In genomic region chr20:11766961-11767360, GRCh38 we compare ENCODE assay signal across 15 cellular contexts.
DNase-seq lines count a peak whose midpoint lies in the region; ATAC-seq and TF ChIP-seq lines count a peak whose summit lies in the region.
"Had no signal": no experiment of that assay in that cellular context is flagged by ENCODE, and none has a peak within 500 bp of the region (broad histone marks: within the 10 kb centered on the region; RNA-seq: fewer than 3 reads in every experiment).

No MANE protein-coding gene starts in this region.

- no peak overlapping the region for H3K9ac ChIP-seq in adipocyte (ENCODE audit: low read length)
- H3K9ac ChIP-seq: BLaER1 treated with 17β-estradiol and CSF1 and Interleukin-3, amounts not matched to agents 10 nM and 100 nM had no signal

- DNase-seq in G401 (ENCODE audit: low spot score) (peak; percentile 90), NCI-H187 (lab: John Stamatoyannopoulos, UW) (peak; percentile 36 to 54), adipocyte (ENCODE audit: low read depth) (peak; percentile 41), left lung (no peak), HUDEP-2 (lab: John Stamatoyannopoulos, UW; ENCODE audit: unreplicated experiment in 76 of 76) (no peak)
- no peak for DNase-seq in CD4-positive, alpha-beta memory T cell
- DNase-seq: activated naive CD8-positive, alpha-beta T cell treated with anti-CD3 and anti-CD28 coated beads, Interleukin-2, amount 10 ng/mL, durations not matched to agents 7 days and 5 days; GDM1; NCI-H524; sigmoid colon; SJCRH30 had no signal

- H3K4me3 Mint-ChIP-seq in CD4-positive, alpha-beta memory T cell, result no peak overlapping the region
- H3K4me3 Mint-ChIP-seq: activated naive CD8-positive, alpha-beta T cell treated with anti-CD3 and anti-CD28 coated beads, Interleukin-2, amount 10 ng/mL, durations not matched to agents 7 days and 5 days; IgD-negative memory B cell had no signal

- peak; percentile 65 for ATAC-seq in left lung
- no peak for ATAC-seq in HG02852 (IDR thresholded peaks at IDR 0.05; ENCODE audit: unreplicated experiment)
- ATAC-seq in HG02973 (IDR thresholded peaks at IDR 0.05; ENCODE audit: unreplicated experiment), result no peak

- CTCF ChIA-PET in CD4-positive, alpha-beta memory T cell (lab: Charles Lee; ENCODE audit: partially characterized antibody), result no interaction called here

- H3K9me3 Mint-ChIP-seq in CD4-positive, alpha-beta memory T cell, result peaks cover 5 to 29% (median 17%) of the 10 kb centered on the region in 8 donors

- TF ChIP-seq CTCF in left lung (IDR thresholded peaks at IDR 0.05), result no peak

- no peaks in the 10 kb centered on the region for H3K4me1 Mint-ChIP-seq in CD4-positive, alpha-beta memory T cell
- H3K4me1 Mint-ChIP-seq: activated naive CD8-positive, alpha-beta T cell treated with anti-CD3 and anti-CD28 coated beads, Interleukin-2, amount 10 ng/mL, durations not matched to agents 7 days and 5 days; IgD-negative memory B cell had no signal

- H3K4me3 ChIP-seq in adipocyte (ENCODE audit: low read length) (no peak overlapping the region), left lung (no peak overlapping the region)
- H3K4me3 ChIP-seq in CD4-positive, alpha-beta memory T cell (ENCODE audit: low read length in 2 of 2), result no peak overlapping the region
- H3K4me3 ChIP-seq: BLaER1 treated with 17β-estradiol and CSF1 and Interleukin-3, amounts not matched to agents 10 nM and 100 nM; sigmoid colon; SJCRH30 had no signal

- H3K9me3 ChIP-seq in adipocyte (ENCODE audit: control insufficient read depth, low read length) (peaks cover 3% of the 10 kb centered on the region), left lung (no peaks in the 10 kb centered on the region)
- no peaks in the 10 kb centered on the region for H3K9me3 ChIP-seq in CD4-positive, alpha-beta memory T cell (ENCODE audit: control insufficient read depth in 1 of 2, low read length in 2 of 2)
- H3K9me3 ChIP-seq: sigmoid colon, SJCRH30 had no signal

- no peaks in the 10 kb centered on the region for H3K4me1 ChIP-seq in adipocyte (ENCODE audit: control insufficient read depth, insufficient read depth, low read length)
- H3K4me1 ChIP-seq in left lung, result no peaks in the 10 kb centered on the region
- H3K4me1 ChIP-seq in CD4-positive, alpha-beta memory T cell (ENCODE audit: insufficient read depth, low read length), result no peaks in the 10 kb centered on the region
- H3K4me1 ChIP-seq: BLaER1 treated with 17β-estradiol and CSF1 and Interleukin-3, amounts not matched to agents 10 nM and 100 nM; sigmoid colon; SJCRH30 had no signal

- no peaks in the 10 kb centered on the region for H3K36me3 Mint-ChIP-seq in CD4-positive, alpha-beta memory T cell
- H3K36me3 Mint-ChIP-seq: activated naive CD8-positive, alpha-beta T cell treated with anti-CD3 and anti-CD28 coated beads, Interleukin-2, amount 10 ng/mL, durations not matched to agents 7 days and 5 days; IgD-negative memory B cell had no signal

- H3K27ac Mint-ChIP-seq in CD4-positive, alpha-beta memory T cell, result no peak overlapping the region
- H3K27ac Mint-ChIP-seq: activated naive CD8-positive, alpha-beta T cell treated with anti-CD3 and anti-CD28 coated beads, Interleukin-2, amount 10 ng/mL, durations not matched to agents 7 days and 5 days had no signal

- H3K27ac ChIP-seq in left lung, result no peak overlapping the region
- no peak overlapping the region for H3K27ac ChIP-seq in CD4-positive, alpha-beta memory T cell (ENCODE audit: low read depth, low read length)
- H3K27ac ChIP-seq: BLaER1 treated with 17β-estradiol and CSF1 and Interleukin-3, amounts not matched to agents 10 nM and 100 nM; sigmoid colon; SJCRH30 had no signal

- in situ Hi-C loops in G401 (cut with HindIII; ENCODE audit: low sequenced_read_pairs), result no loop called here

- intact Hi-C loops in left lung (cut with DNase I), result no loop called here
- intact Hi-C loops in CD4-positive, alpha-beta memory T cell (cut with micrococcal nuclease), result no loop called here

- H3K27me3 ChIP-seq in adipocyte (replicated peaks; ENCODE audit: control insufficient read depth, insufficient read depth, low read length) (no peaks in the 10 kb centered on the region), left lung (no peaks in the 10 kb centered on the region)
- no peaks in the 10 kb centered on the region for H3K27me3 ChIP-seq in CD4-positive, alpha-beta memory T cell (ENCODE audit: insufficient read depth, low read length)
- H3K27me3 ChIP-seq: BLaER1 treated with 17β-estradiol and CSF1 and Interleukin-3, amounts not matched to agents 10 nM and 100 nM; sigmoid colon; SJCRH30 had no signal

- no peaks in the 10 kb centered on the region for H3K27me3 Mint-ChIP-seq in CD4-positive, alpha-beta memory T cell
- H3K27me3 Mint-ChIP-seq: activated naive CD8-positive, alpha-beta T cell treated with anti-CD3 and anti-CD28 coated beads, Interleukin-2, amount 10 ng/mL, durations not matched to agents 7 days and 5 days had no signal

- H3K36me3 ChIP-seq in adipocyte (ENCODE audit: control insufficient read depth, insufficient read depth, low read length, severe bottlenecking) (no peaks in the 10 kb centered on the region), left lung (no peaks in the 10 kb centered on the region)
- no peaks in the 10 kb centered on the region for H3K36me3 ChIP-seq in CD4-positive, alpha-beta memory T cell (ENCODE audit: insufficient read depth, low read length)
- H3K36me3 ChIP-seq: BLaER1 treated with 17β-estradiol and CSF1 and Interleukin-3, amounts not matched to agents 10 nM and 100 nM; sigmoid colon; SJCRH30 had no signal

- POLR2A ChIA-PET in CD4-positive, alpha-beta memory T cell (lab: Charles Lee; ENCODE audit: partially characterized antibody), result no interaction called here

Comparison
In these comparisons a context has a peak if more than half of its experiments do, and no peak if none do; other contexts are left out.
1. DNase-seq: peak in G401 (single experiment), NCI-H187 (2 of 2) and adipocyte (single experiment); none in left lung (0 of 2), CD4-positive, alpha-beta memory T cell (0 of 5) and HUDEP-2 (0 of 76).